In the genomic region with DNA sequence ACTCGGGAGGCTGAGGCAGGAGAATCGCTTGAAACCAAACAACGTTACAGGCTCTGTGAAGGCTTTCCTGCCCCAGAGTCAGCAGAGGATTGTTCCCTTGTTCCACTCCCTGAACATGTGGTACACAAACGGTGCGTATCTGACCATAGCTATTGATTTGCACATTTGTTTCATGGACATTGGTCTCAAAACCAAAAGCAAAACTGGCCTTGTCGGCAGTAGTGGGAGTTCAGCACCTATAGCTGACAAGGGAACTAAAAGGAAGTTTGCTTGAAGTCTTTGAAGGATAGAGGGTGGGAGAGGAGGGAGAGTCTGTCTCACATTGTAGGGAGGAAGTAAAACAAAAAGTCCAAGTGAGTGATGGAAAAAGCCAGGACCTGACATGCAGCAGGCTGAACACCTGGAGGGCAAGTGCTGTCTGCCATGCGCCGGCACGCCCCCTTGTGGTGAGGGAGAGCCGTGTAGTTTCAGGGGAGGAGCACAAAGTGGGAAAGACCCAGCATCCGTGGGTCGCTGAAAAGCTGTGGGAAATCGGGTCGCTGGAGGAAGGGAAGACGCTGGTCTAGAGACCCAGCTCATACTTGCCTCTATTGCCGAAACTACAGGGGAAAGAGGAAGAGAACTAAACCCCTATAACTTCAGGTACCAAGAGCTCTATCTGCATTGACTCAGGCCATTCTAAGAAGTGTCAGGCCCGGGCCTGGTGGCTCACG, we compare ENCODE assay signal across 1 cellular context.
A peak's percentile ranks its signal among the peaks of the same experiment; 100 is the strongest.
TF ChIP-seq lines count a peak whose summit lies in the region.

No MANE protein-coding gene starts in this region.

TF ChIP-seq in HepG2, 621 proteins besides CTCF, POLR2A, EP300 and RAD21 (continued from another document and continues in another):
- TF ChIP-seq RFX5 (IDR thresholded peaks at IDR 0.05; ENCODE audit: low read depth, low read length) (no peak), ZKSCAN1 (IDR thresholded peaks at IDR 0.05; ENCODE audit: low read length) (no peak), ZNF510 (CRISPR knock-in tag; IDR thresholded peaks at IDR 0.05; ENCODE audit: low read depth) (0 out of 2 replicates have a peak, but pooled peaks have one; percentile 35), MIER2 (CRISPR knock-in tag; IDR thresholded peaks at IDR 0.05) (0 out of 2 replicates have a peak, but pooled peaks have one; percentile 30), ZFP90 (CRISPR knock-in tag; IDR thresholded peaks at IDR 0.05; ENCODE audit: borderline replicate concordance) (0 out of 2 replicates have a peak, but pooled peaks have one; percentile 60), ETV5 (CRISPR knock-in tag; IDR thresholded peaks at IDR 0.05; ENCODE audit: borderline replicate concordance) (0 out of 2 replicates have a peak, but pooled peaks have one; percentile 29), ZNF160 (CRISPR knock-in tag; IDR thresholded peaks at IDR 0.05) (peak; percentile 67; the same call in 1 of the 2 replicates), HDAC2 (CRISPR knock-in tag; IDR thresholded peaks at IDR 0.05) (peak; percentile 60; the same call in 1 of the 2 replicates), FOSL2 (CRISPR knock-in tag; IDR thresholded peaks at IDR 0.05) (peak; percentile 57), ATM (IDR thresholded peaks at IDR 0.05; ENCODE audit: borderline replicate concordance) (no peak), SAFB2 (CRISPR knock-in tag; IDR thresholded peaks at IDR 0.05; ENCODE audit: borderline replicate concordance, low read depth) (no peak), RXRB (CRISPR knock-in tag; IDR thresholded peaks at IDR 0.05; ENCODE audit: borderline replicate concordance) (peak; percentile 9; the same call in 1 of the 2 replicates), JUNB (CRISPR knock-in tag; IDR thresholded peaks at IDR 0.05; ENCODE audit: borderline replicate concordance) (no peak), ZNF317 (CRISPR knock-in tag; IDR thresholded peaks at IDR 0.05) (peak; percentile 48; the same call in 1 of the 2 replicates), SRSF9 (IDR thresholded peaks at IDR 0.05; ENCODE audit: borderline replicate concordance, insufficient read depth, low read depth, low read length, poor library complexity, severe bottlenecking) (no peak), ERF (CRISPR knock-in tag; IDR thresholded peaks at IDR 0.05) (0 out of 2 replicates have a peak, but pooled peaks have one; percentile 29), ZNF75D (CRISPR knock-in tag; IDR thresholded peaks at IDR 0.05; ENCODE audit: borderline replicate concordance) (no peak), NFYC (CRISPR knock-in tag; IDR thresholded peaks at IDR 0.05) (no peak), SIX1 (CRISPR knock-in tag; IDR thresholded peaks at IDR 0.05; ENCODE audit: borderline replicate concordance) (no peak), STAG1 (CRISPR knock-in tag; IDR thresholded peaks at IDR 0.05) (peak; percentile 91), PRMT3 (CRISPR knock-in tag; IDR thresholded peaks at IDR 0.05; ENCODE audit: borderline replicate concordance, low read depth) (no peak), CHD2 (IDR thresholded peaks at IDR 0.05; ENCODE audit: low read depth, low read length) (0 out of 2 replicates have a peak, but pooled peaks have one; percentile 31), ZNF589 (CRISPR knock-in tag; conservative IDR thresholded peaks at IDR 0.05) (no peak), SP4 (CRISPR knock-in tag; IDR thresholded peaks at IDR 0.05) (no peak), SOX6 (IDR thresholded peaks at IDR 0.05) (no peak), SOX6 (CRISPR knock-in tag; IDR thresholded peaks at IDR 0.05) (peak; percentile 71; the same call in 1 of the 2 replicates), FOXM1 (CRISPR knock-in tag; IDR thresholded peaks at IDR 0.05) (no peak), RARA (CRISPR knock-in tag; IDR thresholded peaks at IDR 0.05) (peak; percentile 32; the same call in 1 of the 2 replicates)
- TF ChIP-seq, protein P1, sequence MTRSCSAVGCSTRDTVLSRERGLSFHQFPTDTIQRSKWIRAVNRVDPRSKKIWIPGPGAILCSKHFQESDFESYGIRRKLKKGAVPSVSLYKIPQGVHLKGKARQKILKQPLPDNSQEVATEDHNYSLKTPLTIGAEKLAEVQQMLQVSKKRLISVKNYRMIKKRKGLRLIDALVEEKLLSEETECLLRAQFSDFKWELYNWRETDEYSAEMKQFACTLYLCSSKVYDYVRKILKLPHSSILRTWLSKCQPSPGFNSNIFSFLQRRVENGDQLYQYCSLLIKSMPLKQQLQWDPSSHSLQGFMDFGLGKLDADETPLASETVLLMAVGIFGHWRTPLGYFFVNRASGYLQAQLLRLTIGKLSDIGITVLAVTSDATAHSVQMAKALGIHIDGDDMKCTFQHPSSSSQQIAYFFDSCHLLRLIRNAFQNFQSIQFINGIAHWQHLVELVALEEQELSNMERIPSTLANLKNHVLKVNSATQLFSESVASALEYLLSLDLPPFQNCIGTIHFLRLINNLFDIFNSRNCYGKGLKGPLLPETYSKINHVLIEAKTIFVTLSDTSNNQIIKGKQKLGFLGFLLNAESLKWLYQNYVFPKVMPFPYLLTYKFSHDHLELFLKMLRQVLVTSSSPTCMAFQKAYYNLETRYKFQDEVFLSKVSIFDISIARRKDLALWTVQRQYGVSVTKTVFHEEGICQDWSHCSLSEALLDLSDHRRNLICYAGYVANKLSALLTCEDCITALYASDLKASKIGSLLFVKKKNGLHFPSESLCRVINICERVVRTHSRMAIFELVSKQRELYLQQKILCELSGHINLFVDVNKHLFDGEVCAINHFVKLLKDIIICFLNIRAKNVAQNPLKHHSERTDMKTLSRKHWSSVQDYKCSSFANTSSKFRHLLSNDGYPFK (CRISPR knock-in tag; IDR thresholded peaks at IDR 0.05; ENCODE audit: borderline replicate concordance), result no peak
- TF ChIP-seq, protein P2, sequence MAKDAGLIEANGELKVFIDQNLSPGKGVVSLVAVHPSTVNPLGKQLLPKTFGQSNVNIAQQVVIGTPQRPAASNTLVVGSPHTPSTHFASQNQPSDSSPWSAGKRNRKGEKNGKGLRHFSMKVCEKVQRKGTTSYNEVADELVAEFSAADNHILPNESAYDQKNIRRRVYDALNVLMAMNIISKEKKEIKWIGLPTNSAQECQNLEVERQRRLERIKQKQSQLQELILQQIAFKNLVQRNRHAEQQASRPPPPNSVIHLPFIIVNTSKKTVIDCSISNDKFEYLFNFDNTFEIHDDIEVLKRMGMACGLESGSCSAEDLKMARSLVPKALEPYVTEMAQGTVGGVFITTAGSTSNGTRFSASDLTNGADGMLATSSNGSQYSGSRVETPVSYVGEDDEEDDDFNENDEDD (CRISPR knock-in tag; IDR thresholded peaks at IDR 0.05; ENCODE audit: borderline replicate concordance), result 0 out of 2 replicates have a peak, but pooled peaks have one; percentile 17
- TF ChIP-seq, protein P3, sequence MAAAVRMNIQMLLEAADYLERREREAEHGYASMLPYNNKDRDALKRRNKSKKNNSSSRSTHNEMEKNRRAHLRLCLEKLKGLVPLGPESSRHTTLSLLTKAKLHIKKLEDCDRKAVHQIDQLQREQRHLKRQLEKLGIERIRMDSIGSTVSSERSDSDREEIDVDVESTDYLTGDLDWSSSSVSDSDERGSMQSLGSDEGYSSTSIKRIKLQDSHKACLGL (CRISPR knock-in tag; IDR thresholded peaks at IDR 0.05), result peak; percentile 55; the same call in 1 of the 2 replicates
- TF ChIP-seq, protein P4, sequence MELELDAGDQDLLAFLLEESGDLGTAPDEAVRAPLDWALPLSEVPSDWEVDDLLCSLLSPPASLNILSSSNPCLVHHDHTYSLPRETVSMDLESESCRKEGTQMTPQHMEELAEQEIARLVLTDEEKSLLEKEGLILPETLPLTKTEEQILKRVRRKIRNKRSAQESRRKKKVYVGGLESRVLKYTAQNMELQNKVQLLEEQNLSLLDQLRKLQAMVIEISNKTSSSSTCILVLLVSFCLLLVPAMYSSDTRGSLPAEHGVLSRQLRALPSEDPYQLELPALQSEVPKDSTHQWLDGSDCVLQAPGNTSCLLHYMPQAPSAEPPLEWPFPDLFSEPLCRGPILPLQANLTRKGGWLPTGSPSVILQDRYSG (CRISPR knock-in tag; IDR thresholded peaks at IDR 0.05), result no peak
- TF ChIP-seq, protein P5, sequence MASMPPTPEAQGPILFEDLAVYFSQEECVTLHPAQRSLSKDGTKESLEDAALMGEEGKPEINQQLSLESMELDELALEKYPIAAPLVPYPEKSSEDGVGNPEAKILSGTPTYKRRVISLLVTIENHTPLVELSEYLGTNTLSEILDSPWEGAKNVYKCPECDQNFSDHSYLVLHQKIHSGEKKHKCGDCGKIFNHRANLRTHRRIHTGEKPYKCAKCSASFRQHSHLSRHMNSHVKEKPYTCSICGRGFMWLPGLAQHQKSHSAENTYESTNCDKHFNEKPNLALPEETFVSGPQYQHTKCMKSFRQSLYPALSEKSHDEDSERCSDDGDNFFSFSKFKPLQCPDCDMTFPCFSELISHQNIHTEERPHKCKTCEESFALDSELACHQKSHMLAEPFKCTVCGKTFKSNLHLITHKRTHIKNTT (CRISPR knock-in tag; IDR thresholded peaks at IDR 0.05), result no peak
- TF ChIP-seq, protein P6, sequence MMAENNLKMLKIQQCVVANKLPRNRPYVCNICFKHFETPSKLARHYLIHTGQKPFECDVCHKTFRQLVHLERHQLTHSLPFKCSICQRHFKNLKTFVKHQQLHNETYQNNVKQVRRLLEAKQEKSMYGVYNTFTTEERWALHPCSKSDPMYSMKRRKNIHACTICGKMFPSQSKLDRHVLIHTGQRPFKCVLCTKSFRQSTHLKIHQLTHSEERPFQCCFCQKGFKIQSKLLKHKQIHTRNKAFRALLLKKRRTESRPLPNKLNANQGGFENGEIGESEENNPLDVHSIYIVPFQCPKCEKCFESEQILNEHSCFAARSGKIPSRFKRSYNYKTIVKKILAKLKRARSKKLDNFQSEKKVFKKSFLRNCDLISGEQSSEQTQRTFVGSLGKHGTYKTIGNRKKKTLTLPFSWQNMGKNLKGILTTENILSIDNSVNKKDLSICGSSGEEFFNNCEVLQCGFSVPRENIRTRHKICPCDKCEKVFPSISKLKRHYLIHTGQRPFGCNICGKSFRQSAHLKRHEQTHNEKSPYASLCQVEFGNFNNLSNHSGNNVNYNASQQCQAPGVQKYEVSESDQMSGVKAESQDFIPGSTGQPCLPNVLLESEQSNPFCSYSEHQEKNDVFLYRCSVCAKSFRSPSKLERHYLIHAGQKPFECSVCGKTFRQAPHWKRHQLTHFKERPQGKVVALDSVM (CRISPR knock-in tag; IDR thresholded peaks at IDR 0.05), result peak; percentile 36; the same call in 1 of the 2 replicates
- TF ChIP-seq, protein P7, sequence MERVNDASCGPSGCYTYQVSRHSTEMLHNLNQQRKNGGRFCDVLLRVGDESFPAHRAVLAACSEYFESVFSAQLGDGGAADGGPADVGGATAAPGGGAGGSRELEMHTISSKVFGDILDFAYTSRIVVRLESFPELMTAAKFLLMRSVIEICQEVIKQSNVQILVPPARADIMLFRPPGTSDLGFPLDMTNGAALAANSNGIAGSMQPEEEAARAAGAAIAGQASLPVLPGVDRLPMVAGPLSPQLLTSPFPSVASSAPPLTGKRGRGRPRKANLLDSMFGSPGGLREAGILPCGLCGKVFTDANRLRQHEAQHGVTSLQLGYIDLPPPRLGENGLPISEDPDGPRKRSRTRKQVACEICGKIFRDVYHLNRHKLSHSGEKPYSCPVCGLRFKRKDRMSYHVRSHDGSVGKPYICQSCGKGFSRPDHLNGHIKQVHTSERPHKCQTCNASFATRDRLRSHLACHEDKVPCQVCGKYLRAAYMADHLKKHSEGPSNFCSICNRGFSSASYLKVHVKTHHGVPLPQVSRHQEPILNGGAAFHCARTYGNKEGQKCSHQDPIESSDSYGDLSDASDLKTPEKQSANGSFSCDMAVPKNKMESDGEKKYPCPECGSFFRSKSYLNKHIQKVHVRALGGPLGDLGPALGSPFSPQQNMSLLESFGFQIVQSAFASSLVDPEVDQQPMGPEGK (CRISPR knock-in tag; IDR thresholded peaks at IDR 0.05), result 0 out of 2 replicates have a peak, but pooled peaks have one; percentile 11
- TF ChIP-seq, protein P8, sequence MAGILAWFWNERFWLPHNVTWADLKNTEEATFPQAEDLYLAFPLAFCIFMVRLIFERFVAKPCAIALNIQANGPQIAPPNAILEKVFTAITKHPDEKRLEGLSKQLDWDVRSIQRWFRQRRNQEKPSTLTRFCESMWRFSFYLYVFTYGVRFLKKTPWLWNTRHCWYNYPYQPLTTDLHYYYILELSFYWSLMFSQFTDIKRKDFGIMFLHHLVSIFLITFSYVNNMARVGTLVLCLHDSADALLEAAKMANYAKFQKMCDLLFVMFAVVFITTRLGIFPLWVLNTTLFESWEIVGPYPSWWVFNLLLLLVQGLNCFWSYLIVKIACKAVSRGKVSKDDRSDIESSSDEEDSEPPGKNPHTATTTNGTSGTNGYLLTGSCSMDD (CRISPR knock-in tag; IDR thresholded peaks at IDR 0.05), result no peak
- TF ChIP-seq, protein P9, sequence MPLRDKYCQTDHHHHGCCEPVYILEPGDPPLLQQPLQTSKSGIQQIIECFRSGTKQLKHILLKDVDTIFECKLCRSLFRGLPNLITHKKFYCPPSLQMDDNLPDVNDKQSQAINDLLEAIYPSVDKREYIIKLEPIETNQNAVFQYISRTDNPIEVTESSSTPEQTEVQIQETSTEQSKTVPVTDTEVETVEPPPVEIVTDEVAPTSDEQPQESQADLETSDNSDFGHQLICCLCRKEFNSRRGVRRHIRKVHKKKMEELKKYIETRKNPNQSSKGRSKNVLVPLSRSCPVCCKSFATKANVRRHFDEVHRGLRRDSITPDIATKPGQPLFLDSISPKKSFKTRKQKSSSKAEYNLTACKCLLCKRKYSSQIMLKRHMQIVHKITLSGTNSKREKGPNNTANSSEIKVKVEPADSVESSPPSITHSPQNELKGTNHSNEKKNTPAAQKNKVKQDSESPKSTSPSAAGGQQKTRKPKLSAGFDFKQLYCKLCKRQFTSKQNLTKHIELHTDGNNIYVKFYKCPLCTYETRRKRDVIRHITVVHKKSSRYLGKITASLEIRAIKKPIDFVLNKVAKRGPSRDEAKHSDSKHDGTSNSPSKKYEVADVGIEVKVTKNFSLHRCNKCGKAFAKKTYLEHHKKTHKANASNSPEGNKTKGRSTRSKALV (CRISPR knock-in tag; IDR thresholded peaks at IDR 0.05), result 0 out of 2 replicates have a peak, but pooled peaks have one; percentile 26
- TF ChIP-seq, protein P10, sequence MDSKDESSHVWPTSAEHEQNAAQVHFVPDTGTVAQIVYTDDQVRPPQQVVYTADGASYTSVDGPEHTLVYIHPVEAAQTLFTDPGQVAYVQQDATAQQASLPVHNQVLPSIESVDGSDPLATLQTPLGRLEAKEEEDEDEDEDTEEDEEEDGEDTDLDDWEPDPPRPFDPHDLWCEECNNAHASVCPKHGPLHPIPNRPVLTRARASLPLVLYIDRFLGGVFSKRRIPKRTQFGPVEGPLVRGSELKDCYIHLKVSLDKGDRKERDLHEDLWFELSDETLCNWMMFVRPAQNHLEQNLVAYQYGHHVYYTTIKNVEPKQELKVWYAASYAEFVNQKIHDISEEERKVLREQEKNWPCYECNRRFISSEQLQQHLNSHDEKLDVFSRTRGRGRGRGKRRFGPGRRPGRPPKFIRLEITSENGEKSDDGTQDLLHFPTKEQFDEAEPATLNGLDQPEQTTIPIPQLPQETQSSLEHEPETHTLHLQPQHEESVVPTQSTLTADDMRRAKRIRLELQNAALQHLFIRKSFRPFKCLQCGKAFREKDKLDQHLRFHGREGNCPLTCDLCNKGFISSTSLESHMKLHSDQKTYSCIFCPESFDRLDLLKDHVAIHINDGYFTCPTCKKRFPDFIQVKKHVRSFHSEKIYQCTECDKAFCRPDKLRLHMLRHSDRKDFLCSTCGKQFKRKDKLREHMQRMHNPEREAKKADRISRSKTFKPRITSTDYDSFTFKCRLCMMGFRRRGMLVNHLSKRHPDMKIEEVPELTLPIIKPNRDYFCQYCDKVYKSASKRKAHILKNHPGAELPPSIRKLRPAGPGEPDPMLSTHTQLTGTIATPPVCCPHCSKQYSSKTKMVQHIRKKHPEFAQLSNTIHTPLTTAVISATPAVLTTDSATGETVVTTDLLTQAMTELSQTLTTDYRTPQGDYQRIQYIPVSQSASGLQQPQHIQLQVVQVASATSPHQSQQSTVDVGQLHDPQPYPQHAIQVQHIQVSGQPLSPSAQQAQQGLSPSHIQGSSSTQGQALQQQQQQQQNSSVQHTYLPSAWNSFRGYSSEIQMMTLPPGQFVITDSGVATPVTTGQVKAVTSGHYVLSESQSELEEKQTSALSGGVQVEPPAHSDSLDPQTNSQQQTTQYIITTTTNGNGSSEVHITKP (CRISPR knock-in tag; IDR thresholded peaks at IDR 0.05; ENCODE audit: low read depth), result no peak
